In genomic region chr7:127413962-127414361, GRCh38 we compare ENCODE assay signal across 10 cellular contexts. TPM values are rescaled to one million over a fixed set of nuclear protein-coding genes. Genes with fewer than 3 reads are reported as not detected.
DNase-seq lines count a peak whose midpoint lies in the region; ATAC-seq and TF ChIP-seq lines count a peak whose summit lies in the region.
"Had no signal": no experiment of that assay in that cellular context is flagged by ENCODE, and none has a peak within 500 bp of the region (broad histone marks: within the 10 kb centered on the region; RNA-seq: fewer than 3 reads in every experiment).

No MANE protein-coding gene starts in this region.

- H3K4me3 ChIP-seq in testis: no peak overlapping the region
- H3K4me3 ChIP-seq: left lung had no signal

- no peaks in the 10 kb centered on the region for H3K4me1 ChIP-seq in testis

- ATAC-seq in HG02884 (IDR thresholded peaks at IDR 0.05; ENCODE audit: unreplicated experiment): peak; percentile 56
- ATAC-seq in stimulated activated memory B cell treated with anti-CD40 and anti-IgM and Interleukin-4, amounts not matched to agents 10 μg/mL and 1 μg/mL and 100 μg/mL, for 72 hours: peak; percentile 81
- ATAC-seq: left lung had no signal

- WGBS in testis, 2 donors: 68 to 76% methylated on average over 2 of the region's 2 CpGs

- peaks cover 5% of the 10 kb centered on the region for H3K9me3 Mint-ChIP-seq in activated T-cell treated with anti-CD3 and anti-CD28 coated beads, Interleukin-2, amount 50 U/mL, for 24 hours
- peaks cover 5% of the 10 kb centered on the region for H3K9me3 Mint-ChIP-seq in stimulated activated memory B cell treated with anti-CD40 and anti-IgM and Interleukin-4, amounts not matched to agents 10 μg/mL and 1 μg/mL and 100 μg/mL, for 72 hours

- no peaks in the 10 kb centered on the region for H3K36me3 ChIP-seq in testis (ENCODE audit: low read depth, missing control alignments)
- H3K36me3 ChIP-seq: left lung had no signal

- no peak for TF ChIP-seq POLR2A in testis (IDR thresholded peaks at IDR 0.05)

- peaks cover 51% of the 10 kb centered on the region for H3K4me1 Mint-ChIP-seq in activated T-cell treated with anti-CD3 and anti-CD28 coated beads, Interleukin-2, amount 50 U/mL, for 24 hours (ENCODE audit: low read depth)
- peaks cover 72% of the 10 kb centered on the region for H3K4me1 Mint-ChIP-seq in stimulated activated memory B cell treated with anti-CD40 and anti-IgM and Interleukin-4, amounts not matched to agents 10 μg/mL and 1 μg/mL and 100 μg/mL, for 72 hours

- DNase-seq in activated T-cell treated with anti-CD3 and anti-CD28 coated beads, Interleukin-2, amount 50 U/mL, for 24 hours: no peak
- DNase-seq in activated T-cell treated with anti-CD3 and anti-CD28 coated beads, Interleukin-2, amount 50 U/mL, for 48 hours: no peak
- peak; percentile 87 for DNase-seq in MV-4-11 (lab: John Stamatoyannopoulos, UW)
- DNase-seq in NCI-H446 treated with DMSO at 0.1 percent for 48 hours (lab: John Stamatoyannopoulos, UW): no peak
- no peak for DNase-seq in testis
- DNase-seq in NCI-H446 (lab: John Stamatoyannopoulos, UW): no peak
- DNase-seq: H7, left lung had no signal

- H3K36me3 Mint-ChIP-seq in activated T-cell treated with anti-CD3 and anti-CD28 coated beads, Interleukin-2, amount 50 U/mL, for 24 hours (ENCODE audit: low read depth): no peaks in the 10 kb centered on the region
- no peaks in the 10 kb centered on the region for H3K36me3 Mint-ChIP-seq in stimulated activated memory B cell treated with anti-CD40 and anti-IgM and Interleukin-4, amounts not matched to agents 10 μg/mL and 1 μg/mL and 100 μg/mL, for 72 hours

- H3K4me3 Mint-ChIP-seq in activated T-cell treated with anti-CD3 and anti-CD28 coated beads, Interleukin-2, amount 50 U/mL, for 24 hours: no peak overlapping the region
- H3K4me3 Mint-ChIP-seq in stimulated activated memory B cell treated with anti-CD40 and anti-IgM and Interleukin-4, amounts not matched to agents 10 μg/mL and 1 μg/mL and 100 μg/mL, for 72 hours: peak overlapping the region; percentile 0

- no peak overlapping the region for H3K27ac ChIP-seq in testis
- H3K27ac ChIP-seq: left lung had no signal

- TF ChIP-seq CTCF in testis (IDR thresholded peaks at IDR 0.05): no peak

- H3K9me3 ChIP-seq in testis: no peaks in the 10 kb centered on the region
- H3K9me3 ChIP-seq: left lung had no signal

- peak overlapping the region; percentile 65 for H3K27ac Mint-ChIP-seq in activated T-cell treated with anti-CD3 and anti-CD28 coated beads, Interleukin-2, amount 50 U/mL, for 24 hours
- H3K27ac Mint-ChIP-seq in stimulated activated memory B cell treated with anti-CD40 and anti-IgM and Interleukin-4, amounts not matched to agents 10 μg/mL and 1 μg/mL and 100 μg/mL, for 72 hours: peak overlapping the region; percentile 64

- H3K27me3 Mint-ChIP-seq in activated T-cell treated with anti-CD3 and anti-CD28 coated beads, Interleukin-2, amount 50 U/mL, for 24 hours: no peaks in the 10 kb centered on the region
- no peaks in the 10 kb centered on the region for H3K27me3 Mint-ChIP-seq in stimulated activated memory B cell treated with anti-CD40 and anti-IgM and Interleukin-4, amounts not matched to agents 10 μg/mL and 1 μg/mL and 100 μg/mL, for 72 hours

- intact Hi-C loops in testis (cut with DNase I; ENCODE audit: low total_unique reads): no loop called here

- no peaks in the 10 kb centered on the region for H3K27me3 ChIP-seq in testis
- H3K27me3 ChIP-seq: left lung had no signal

RNA-seq across cellular contexts. Expression of gene ZNF800, which starts 21.5 kb away (rescaled TPM):
- 10 to 100 TPM; 40.7 to 44.3 TPM for total RNA-seq in testis
- 31.5 TPM for polyA plus RNA-seq in testis (ENCODE audit: insufficient read depth, low read depth, low replicate concordance)
